Comparison of ENCODE assay signal across 8 cellular contexts in the genomic region with DNA sequence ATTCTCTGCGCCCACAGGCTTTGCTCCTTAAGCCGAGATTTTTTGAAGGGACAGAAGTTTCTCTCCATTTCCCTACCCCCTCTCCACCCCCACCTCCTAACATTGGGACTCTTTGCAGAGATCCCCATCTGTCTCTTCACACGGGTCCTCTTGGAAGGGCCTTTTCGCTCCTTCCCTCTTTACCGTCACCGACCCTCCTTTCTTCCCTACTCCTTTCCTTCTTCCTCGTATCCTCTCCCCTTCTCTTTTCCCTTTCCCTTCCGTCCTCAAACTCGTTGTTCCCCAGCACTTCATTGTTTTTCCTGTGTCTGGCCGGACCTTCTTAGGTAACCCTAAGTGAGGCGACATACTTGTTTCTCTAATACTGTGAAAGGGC. TPM values are rescaled to one million over a fixed set of nuclear protein-coding genes. Genes with fewer than 3 reads are reported as not detected.
DNase-seq lines count a peak whose midpoint lies in the region; ATAC-seq and TF ChIP-seq lines count a peak whose summit lies in the region.

No MANE protein-coding gene starts in this region.

- H3K27ac ChIP-seq in mammary epithelial cell (ENCODE audit: insufficient read depth, low read depth, low read length): peak overlapping the region; percentile 26
- peak overlapping the region in 1 of 2 donors; percentile 33 for H3K27ac ChIP-seq in mucosa of rectum (ENCODE audit: low read depth in 2 of 2, low read length in 2 of 2)

- H3K4me2 ChIP-seq in mammary epithelial cell (ENCODE audit: insufficient read depth, low read depth, low read length): peak overlapping the region; percentile 83

- peaks cover 90% of the 10 kb centered on the region for H3K79me2 ChIP-seq in mammary epithelial cell (ENCODE audit: insufficient read depth, low read length)

- peak overlapping the region; percentile 58 for H3K9ac ChIP-seq in mammary epithelial cell (ENCODE audit: insufficient read depth, low read length)
- H3K9ac ChIP-seq in mucosa of rectum (ENCODE audit: low read depth in 1 of 2, low read length in 2 of 2): peak overlapping the region in 1 of 2 donors; percentile 60

- peaks cover 78% of the 10 kb centered on the region for H3K4me1 Mint-ChIP-seq in stimulated activated naive CD8-positive, alpha-beta T cell treated with anti-CD3 and anti-CD28 coated beads, Interleukin-15, Interleukin-2, amounts not matched to agents 100 ng/mL and 50 ng/mL, for 24 hours (ENCODE audit: low read depth)

- H3K27ac Mint-ChIP-seq in stimulated activated naive CD8-positive, alpha-beta T cell treated with anti-CD3 and anti-CD28 coated beads, Interleukin-15, Interleukin-2, amounts not matched to agents 100 ng/mL and 50 ng/mL, for 24 hours: peak overlapping the region; percentile 85

- intact Hi-C loops in mammary epithelial cell (cut with micrococcal nuclease): loop anchor here (2.0 to 10.0 kb wide), 2 partner anchors 112 to 174 kb away; no protein-coding TSS in a partner anchor

- no peak for TF ChIP-seq CTCF in mammary epithelial cell (conservative IDR thresholded peaks at IDR 0.05 in 1 of 2, IDR thresholded peaks at IDR 0.05 in 1 of 2; ENCODE audit: extremely low read depth in 1 of 2, insufficient read depth in 1 of 2, low read depth in 1 of 2, low read length in 2 of 2)

- in situ Hi-C loops in mammary epithelial cell (cut with MboI; ENCODE audit: low sequenced_read_pairs in 2 of 2): loop anchor here in 1 of 2 donors (25.0 kb wide), 1 partner anchor 100 kb away; no protein-coding TSS in a partner anchor

- H3K9me3 ChIP-seq in mammary epithelial cell (replicated peaks; ENCODE audit: insufficient read depth, low read length): no peaks in the 10 kb centered on the region
- no peaks in the 10 kb centered on the region for H3K9me3 ChIP-seq in mucosa of rectum (ENCODE audit: control insufficient read depth in 2 of 2, low read length in 2 of 2)

- CTCF ChIA-PET in mammary epithelial cell (lab: Charles Lee; ENCODE audit: low non-redundant PET): no interaction called here

- H3K4me3 ChIP-seq in mammary epithelial cell (replicated peaks in 1 of 3; ENCODE audit: insufficient read depth in 1 of 3, low read depth in 2 of 3, low read length in 3 of 3) (peak overlapping the region; percentile 67 to 98 (median 92)), mucosa of rectum (ENCODE audit: low read length in 2 of 2) (peak overlapping the region; percentile 90 to 91)

- no peak for DNase-seq in stimulated activated naive CD8-positive, alpha-beta T cell treated with anti-CD3 and anti-CD28 coated beads, Interleukin-15, Interleukin-2, amounts not matched to agents 100 U/mL and 50 U/mL, for 24 hours
- DNase-seq in mammary epithelial cell: no peak

- no TSS peak for BruUV-seq in mammary epithelial cell (replicated peaks; lab: Mats Ljungman, UMichigan)

- peak overlapping the region; percentile 93 for H3K4me3 Mint-ChIP-seq in stimulated activated naive CD8-positive, alpha-beta T cell treated with anti-CD3 and anti-CD28 coated beads, Interleukin-15, Interleukin-2, amounts not matched to agents 100 ng/mL and 50 ng/mL, for 24 hours

- H3K9me3 Mint-ChIP-seq in stimulated activated naive CD8-positive, alpha-beta T cell treated with anti-CD3 and anti-CD28 coated beads, Interleukin-15, Interleukin-2, amounts not matched to agents 100 ng/mL and 50 ng/mL, for 24 hours: no peaks in the 10 kb centered on the region

- H3K36me3 Mint-ChIP-seq in stimulated activated naive CD8-positive, alpha-beta T cell treated with anti-CD3 and anti-CD28 coated beads, Interleukin-15, Interleukin-2, amounts not matched to agents 100 ng/mL and 50 ng/mL, for 24 hours (ENCODE audit: low read depth): peaks cover 30% of the 10 kb centered on the region

- H3K36me3 ChIP-seq in mammary epithelial cell (ENCODE audit: insufficient read depth, low read length) (peaks cover 8% of the 10 kb centered on the region), mucosa of rectum (ENCODE audit: control insufficient read depth in 2 of 2, insufficient read depth in 2 of 2, low read length in 2 of 2) (peaks cover 9 to 20% of the 10 kb centered on the region in 2 donors)

- WGBS in mammary epithelial cell (ENCODE audit: low coverage, missing lambda C conversion rate): 6% methylated on average over 10 of the region's 11 CpGs

- H3K27me3 Mint-ChIP-seq in stimulated activated naive CD8-positive, alpha-beta T cell treated with anti-CD3 and anti-CD28 coated beads, Interleukin-15, Interleukin-2, amounts not matched to agents 100 ng/mL and 50 ng/mL, for 24 hours: no peaks in the 10 kb centered on the region

- H2AFZ ChIP-seq in mammary epithelial cell (ENCODE audit: low read depth, low read length): peak overlapping the region; percentile 95

- ATAC-seq in stimulated activated naive CD8-positive, alpha-beta T cell treated with anti-CD3 and anti-CD28 coated beads, Interleukin-15, Interleukin-2, amounts not matched to agents 100 U/mL and 50 U/mL, for 24 hours: no peak
- ATAC-seq in HG03175 (IDR thresholded peaks at IDR 0.05; ENCODE audit: unreplicated experiment): no peak
- ATAC-seq in HG02970 (IDR thresholded peaks at IDR 0.05; ENCODE audit: low FRiP score, unreplicated experiment): no peak
- no peak for ATAC-seq in GM18868 (IDR thresholded peaks at IDR 0.05; ENCODE audit: unreplicated experiment)
- ATAC-seq in GM21576 (IDR thresholded peaks at IDR 0.05; ENCODE audit: unreplicated experiment): no peak

- H3K4me1 ChIP-seq in mammary epithelial cell (ENCODE audit: insufficient read depth, low read length): peaks cover 18% of the 10 kb centered on the region
- peaks cover 21 to 27% of the 10 kb centered on the region in 2 donors for H3K4me1 ChIP-seq in mucosa of rectum (ENCODE audit: control insufficient read depth in 2 of 2, insufficient read depth in 2 of 2, low read length in 2 of 2)

- H3K27me3 ChIP-seq in mammary epithelial cell (ENCODE audit: insufficient read depth, low read length): no peaks in the 10 kb centered on the region
- H3K27me3 ChIP-seq in mucosa of rectum (ENCODE audit: control insufficient read depth in 2 of 2, insufficient read depth in 2 of 2, low read length in 2 of 2): no peaks in the 10 kb centered on the region

- H4K20me1 ChIP-seq in mammary epithelial cell (ENCODE audit: insufficient read depth, low read length): no peaks in the 10 kb centered on the region

- dilution Hi-C loops in mammary epithelial cell (cut with HindIII; ENCODE audit: low sequenced_read_pairs): no loop called here

RNA-seq across cellular contexts. Expression of a gene that starts 0.7 kb away (rescaled TPM):
- 10 to 100 TPM; 29.8 to 43.7 TPM for total RNA-seq in mammary epithelial cell
- 42.0 TPM for polyA plus RNA-seq in mammary epithelial cell
- 42.7 TPM for polyA minus RNA-seq in mammary epithelial cell

RNA-seq across cellular contexts. Expression of a gene that starts 5.8 kb away (rescaled TPM):
- 10 to 100 TPM; 15.2 to 16.2 TPM for total RNA-seq in mammary epithelial cell
- 22.9 TPM for polyA plus RNA-seq in mammary epithelial cell
- 15.9 TPM for polyA minus RNA-seq in mammary epithelial cell
